In the genomic region with DNA sequence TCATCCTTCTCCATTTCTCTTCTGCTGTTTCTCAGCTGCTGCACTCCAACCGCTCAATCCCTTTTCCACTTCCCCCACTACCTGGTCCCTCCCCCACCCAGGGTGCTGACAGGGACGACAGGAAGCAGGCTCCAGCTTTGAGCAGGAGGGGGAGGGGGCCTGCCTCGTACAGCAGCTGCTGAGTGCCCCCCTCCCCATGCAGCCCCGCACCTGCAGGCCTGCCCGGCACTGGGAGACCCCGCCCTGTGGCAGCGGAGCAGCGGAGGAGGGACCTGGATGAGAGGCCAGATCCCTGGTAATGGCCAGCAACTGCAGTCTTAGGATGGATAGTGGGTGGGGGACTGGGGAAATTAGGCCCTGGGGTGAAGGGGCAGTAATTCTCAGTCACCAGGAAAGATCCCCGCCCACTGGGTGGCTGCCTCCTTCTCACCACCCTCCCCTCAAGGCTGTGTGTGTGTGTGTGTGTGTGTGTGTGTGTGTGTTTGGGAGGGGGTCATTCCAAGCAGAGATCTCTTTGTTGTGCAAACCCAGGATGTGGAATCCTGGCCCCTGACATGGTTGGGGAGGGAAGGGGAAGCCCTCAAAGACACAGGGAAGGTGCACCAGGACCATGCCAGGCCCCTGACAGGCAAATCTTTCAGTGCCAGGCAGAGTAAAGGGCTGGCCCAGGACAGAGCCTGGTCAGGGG, we compare ENCODE assay signal across 1 cellular context.
TF ChIP-seq lines count a peak whose summit lies in the region.

No MANE protein-coding gene starts in this region.

TF ChIP-seq in WTC11, 78 proteins besides CTCF, POLR2A, EP300 and RAD21 (continued from another document):
- TF ChIP-seq, protein P1, sequence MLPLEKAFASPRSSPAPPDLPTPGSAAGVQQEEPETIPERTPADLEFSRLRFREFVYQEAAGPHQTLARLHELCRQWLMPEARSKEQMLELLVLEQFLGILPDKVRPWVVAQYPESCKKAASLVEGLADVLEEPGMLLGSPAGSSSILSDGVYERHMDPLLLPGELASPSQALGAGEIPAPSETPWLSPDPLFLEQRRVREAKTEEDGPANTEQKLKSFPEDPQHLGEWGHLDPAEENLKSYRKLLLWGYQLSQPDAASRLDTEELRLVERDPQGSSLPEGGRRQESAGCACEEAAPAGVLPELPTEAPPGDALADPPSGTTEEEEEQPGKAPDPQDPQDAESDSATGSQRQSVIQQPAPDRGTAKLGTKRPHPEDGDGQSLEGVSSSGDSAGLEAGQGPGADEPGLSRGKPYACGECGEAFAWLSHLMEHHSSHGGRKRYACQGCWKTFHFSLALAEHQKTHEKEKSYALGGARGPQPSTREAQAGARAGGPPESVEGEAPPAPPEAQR (CRISPR knock-in tag; IDR thresholded peaks at IDR 0.05): no peak
- TF ChIP-seq MYBL2 (CRISPR knock-in tag; IDR thresholded peaks at IDR 0.05) (no peak), NFE2L1 (CRISPR knock-in tag; IDR thresholded peaks at IDR 0.05) (no peak), ESRRA (CRISPR knock-in tag; IDR thresholded peaks at IDR 0.05; ENCODE audit: borderline replicate concordance) (no peak), RELA (CRISPR knock-in tag; IDR thresholded peaks at IDR 0.05; ENCODE audit: borderline replicate concordance) (0 out of 2 replicates have a peak, but pooled peaks have one; percentile 24), PRRX2 (CRISPR knock-in tag; IDR thresholded peaks at IDR 0.05) (no peak), NR1H2 (CRISPR knock-in tag; IDR thresholded peaks at IDR 0.05) (no peak), NFATC4 (CRISPR knock-in tag; IDR thresholded peaks at IDR 0.05) (no peak), OVOL2 (CRISPR knock-in tag; IDR thresholded peaks at IDR 0.05; ENCODE audit: borderline replicate concordance) (no peak), JAZF1 (CRISPR knock-in tag; IDR thresholded peaks at IDR 0.05) (no peak), SMAD4 (CRISPR knock-in tag; IDR thresholded peaks at IDR 0.05) (no peak), TCF7 (CRISPR knock-in tag; IDR thresholded peaks at IDR 0.05; ENCODE audit: low read depth) (no peak), GRHL2 (CRISPR knock-in tag; IDR thresholded peaks at IDR 0.05; ENCODE audit: insufficient replicate concordance, severe bottlenecking) (no peak), ZNF423 (CRISPR knock-in tag; IDR thresholded peaks at IDR 0.05) (0 out of 2 replicates have a peak, but pooled peaks have one; percentile 21)
- TF ChIP-seq, protein P2, sequence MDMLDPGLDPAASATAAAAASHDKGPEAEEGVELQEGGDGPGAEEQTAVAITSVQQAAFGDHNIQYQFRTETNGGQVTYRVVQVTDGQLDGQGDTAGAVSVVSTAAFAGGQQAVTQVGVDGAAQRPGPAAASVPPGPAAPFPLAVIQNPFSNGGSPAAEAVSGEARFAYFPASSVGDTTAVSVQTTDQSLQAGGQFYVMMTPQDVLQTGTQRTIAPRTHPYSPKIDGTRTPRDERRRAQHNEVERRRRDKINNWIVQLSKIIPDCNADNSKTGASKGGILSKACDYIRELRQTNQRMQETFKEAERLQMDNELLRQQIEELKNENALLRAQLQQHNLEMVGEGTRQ (CRISPR knock-in tag; IDR thresholded peaks at IDR 0.05): no peak
- TF ChIP-seq, protein P3, sequence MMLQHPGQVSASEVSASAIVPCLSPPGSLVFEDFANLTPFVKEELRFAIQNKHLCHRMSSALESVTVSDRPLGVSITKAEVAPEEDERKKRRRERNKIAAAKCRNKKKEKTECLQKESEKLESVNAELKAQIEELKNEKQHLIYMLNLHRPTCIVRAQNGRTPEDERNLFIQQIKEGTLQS (CRISPR knock-in tag; conservative IDR thresholded peaks at IDR 0.05): no peak
- TF ChIP-seq, protein P4, sequence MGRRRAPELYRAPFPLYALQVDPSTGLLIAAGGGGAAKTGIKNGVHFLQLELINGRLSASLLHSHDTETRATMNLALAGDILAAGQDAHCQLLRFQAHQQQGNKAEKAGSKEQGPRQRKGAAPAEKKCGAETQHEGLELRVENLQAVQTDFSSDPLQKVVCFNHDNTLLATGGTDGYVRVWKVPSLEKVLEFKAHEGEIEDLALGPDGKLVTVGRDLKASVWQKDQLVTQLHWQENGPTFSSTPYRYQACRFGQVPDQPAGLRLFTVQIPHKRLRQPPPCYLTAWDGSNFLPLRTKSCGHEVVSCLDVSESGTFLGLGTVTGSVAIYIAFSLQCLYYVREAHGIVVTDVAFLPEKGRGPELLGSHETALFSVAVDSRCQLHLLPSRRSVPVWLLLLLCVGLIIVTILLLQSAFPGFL (CRISPR knock-in tag; IDR thresholded peaks at IDR 0.05; ENCODE audit: borderline replicate concordance): no peak
- TF ChIP-seq, protein P5, sequence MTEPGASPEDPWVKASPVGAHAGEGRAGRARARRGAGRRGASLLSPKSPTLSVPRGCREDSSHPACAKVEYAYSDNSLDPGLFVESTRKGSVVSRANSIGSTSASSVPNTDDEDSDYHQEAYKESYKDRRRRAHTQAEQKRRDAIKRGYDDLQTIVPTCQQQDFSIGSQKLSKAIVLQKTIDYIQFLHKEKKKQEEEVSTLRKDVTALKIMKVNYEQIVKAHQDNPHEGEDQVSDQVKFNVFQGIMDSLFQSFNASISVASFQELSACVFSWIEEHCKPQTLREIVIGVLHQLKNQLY (CRISPR knock-in tag; IDR thresholded peaks at IDR 0.05): no peak
- TF ChIP-seq, protein P6, sequence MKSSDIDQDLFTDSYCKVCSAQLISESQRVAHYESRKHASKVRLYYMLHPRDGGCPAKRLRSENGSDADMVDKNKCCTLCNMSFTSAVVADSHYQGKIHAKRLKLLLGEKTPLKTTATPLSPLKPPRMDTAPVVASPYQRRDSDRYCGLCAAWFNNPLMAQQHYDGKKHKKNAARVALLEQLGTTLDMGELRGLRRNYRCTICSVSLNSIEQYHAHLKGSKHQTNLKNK (CRISPR knock-in tag; IDR thresholded peaks at IDR 0.05): no peak
- TF ChIP-seq, protein P7, sequence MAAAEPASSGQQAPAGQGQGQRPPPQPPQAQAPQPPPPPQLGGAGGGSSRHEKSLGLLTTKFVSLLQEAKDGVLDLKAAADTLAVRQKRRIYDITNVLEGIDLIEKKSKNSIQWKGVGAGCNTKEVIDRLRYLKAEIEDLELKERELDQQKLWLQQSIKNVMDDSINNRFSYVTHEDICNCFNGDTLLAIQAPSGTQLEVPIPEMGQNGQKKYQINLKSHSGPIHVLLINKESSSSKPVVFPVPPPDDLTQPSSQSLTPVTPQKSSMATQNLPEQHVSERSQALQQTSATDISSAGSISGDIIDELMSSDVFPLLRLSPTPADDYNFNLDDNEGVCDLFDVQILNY (CRISPR knock-in tag; IDR thresholded peaks at IDR 0.05): no peak
- TF ChIP-seq, protein P8, sequence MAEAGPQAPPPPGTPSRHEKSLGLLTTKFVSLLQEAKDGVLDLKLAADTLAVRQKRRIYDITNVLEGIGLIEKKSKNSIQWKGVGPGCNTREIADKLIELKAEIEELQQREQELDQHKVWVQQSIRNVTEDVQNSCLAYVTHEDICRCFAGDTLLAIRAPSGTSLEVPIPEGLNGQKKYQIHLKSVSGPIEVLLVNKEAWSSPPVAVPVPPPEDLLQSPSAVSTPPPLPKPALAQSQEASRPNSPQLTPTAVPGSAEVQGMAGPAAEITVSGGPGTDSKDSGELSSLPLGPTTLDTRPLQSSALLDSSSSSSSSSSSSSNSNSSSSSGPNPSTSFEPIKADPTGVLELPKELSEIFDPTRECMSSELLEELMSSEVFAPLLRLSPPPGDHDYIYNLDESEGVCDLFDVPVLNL (CRISPR knock-in tag; IDR thresholded peaks at IDR 0.05; ENCODE audit: borderline replicate concordance, low read depth): no peak
- TF ChIP-seq, protein P9, sequence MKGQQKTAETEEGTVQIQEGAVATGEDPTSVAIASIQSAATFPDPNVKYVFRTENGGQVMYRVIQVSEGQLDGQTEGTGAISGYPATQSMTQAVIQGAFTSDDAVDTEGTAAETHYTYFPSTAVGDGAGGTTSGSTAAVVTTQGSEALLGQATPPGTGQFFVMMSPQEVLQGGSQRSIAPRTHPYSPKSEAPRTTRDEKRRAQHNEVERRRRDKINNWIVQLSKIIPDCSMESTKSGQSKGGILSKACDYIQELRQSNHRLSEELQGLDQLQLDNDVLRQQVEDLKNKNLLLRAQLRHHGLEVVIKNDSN (CRISPR knock-in tag; IDR thresholded peaks at IDR 0.05): no peak
- TF ChIP-seq, protein P10, sequence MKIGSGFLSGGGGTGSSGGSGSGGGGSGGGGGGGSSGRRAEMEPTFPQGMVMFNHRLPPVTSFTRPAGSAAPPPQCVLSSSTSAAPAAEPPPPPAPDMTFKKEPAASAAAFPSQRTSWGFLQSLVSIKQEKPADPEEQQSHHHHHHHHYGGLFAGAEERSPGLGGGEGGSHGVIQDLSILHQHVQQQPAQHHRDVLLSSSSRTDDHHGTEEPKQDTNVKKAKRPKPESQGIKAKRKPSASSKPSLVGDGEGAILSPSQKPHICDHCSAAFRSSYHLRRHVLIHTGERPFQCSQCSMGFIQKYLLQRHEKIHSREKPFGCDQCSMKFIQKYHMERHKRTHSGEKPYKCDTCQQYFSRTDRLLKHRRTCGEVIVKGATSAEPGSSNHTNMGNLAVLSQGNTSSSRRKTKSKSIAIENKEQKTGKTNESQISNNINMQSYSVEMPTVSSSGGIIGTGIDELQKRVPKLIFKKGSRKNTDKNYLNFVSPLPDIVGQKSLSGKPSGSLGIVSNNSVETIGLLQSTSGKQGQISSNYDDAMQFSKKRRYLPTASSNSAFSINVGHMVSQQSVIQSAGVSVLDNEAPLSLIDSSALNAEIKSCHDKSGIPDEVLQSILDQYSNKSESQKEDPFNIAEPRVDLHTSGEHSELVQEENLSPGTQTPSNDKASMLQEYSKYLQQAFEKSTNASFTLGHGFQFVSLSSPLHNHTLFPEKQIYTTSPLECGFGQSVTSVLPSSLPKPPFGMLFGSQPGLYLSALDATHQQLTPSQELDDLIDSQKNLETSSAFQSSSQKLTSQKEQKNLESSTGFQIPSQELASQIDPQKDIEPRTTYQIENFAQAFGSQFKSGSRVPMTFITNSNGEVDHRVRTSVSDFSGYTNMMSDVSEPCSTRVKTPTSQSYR (CRISPR knock-in tag; IDR thresholded peaks at IDR 0.05): peak; percentile 81; the same call in 1 of the 2 replicates
